In the genomic region with DNA sequence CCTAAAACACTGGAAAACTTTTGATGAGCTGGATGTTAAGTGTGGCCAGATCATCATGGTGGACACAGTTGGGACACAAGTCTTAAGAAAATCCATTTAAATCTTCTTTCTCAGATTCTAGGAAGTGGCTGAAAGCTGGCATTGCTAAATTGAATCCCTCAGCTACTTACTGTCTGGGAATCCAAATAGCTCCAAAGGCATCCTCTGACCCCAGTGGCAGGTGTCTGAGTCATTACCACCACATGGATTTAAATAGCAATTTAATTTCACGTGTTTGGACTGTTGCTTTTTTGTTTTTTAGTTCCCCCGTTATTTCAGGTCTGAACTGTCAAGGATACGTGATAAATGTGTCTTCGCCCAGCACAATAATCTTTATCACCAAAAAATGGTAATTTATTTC, we compare ENCODE assay signal across 32 cellular contexts. TPM values are rescaled to one million over a fixed set of nuclear protein-coding genes. Genes with fewer than 3 reads are reported as not detected.
"Had no signal": no experiment of that assay in that cellular context is flagged by ENCODE, and none has a peak within 500 bp of the region (broad histone marks: within the 10 kb centered on the region; RNA-seq: fewer than 3 reads in every experiment).

No MANE protein-coding gene starts in this region.

- ATAC-seq: naive thymus-derived CD8-positive, alpha-beta T cell; natural killer cell treated with Interleukin-12 subunit alpha and Interleukin-12 subunit beta and Interleukin-15 and Interleukin-18, amount 100 ng/mL, for 72 hours; pancreas; right cardiac atrium; right lobe of liver; stimulated activated memory B cell treated with anti-CD40 and anti-IgM and Interleukin-4, amounts not matched to agents 10 μg/mL and 1 μg/mL and 100 μg/mL, for 72 hours; stimulated activated naive CD8-positive, alpha-beta T cell treated with anti-CD3 and anti-CD28 coated beads, Interleukin-15, amount 100 ng/mL, for 72 hours; stimulated activated naive CD8-positive, alpha-beta T cell treated with anti-CD3 and anti-CD28 coated beads, Interleukin-15, Interleukin-2, amounts not matched to agents 100 U/mL and 50 U/mL, for 24 hours; upper lobe of right lung had no signal

- DNase-seq: naive thymus-derived CD8-positive, alpha-beta T cell; nephron progenitor cell; nucleus accumbens; pancreas; right cardiac atrium; right lobe of liver; sigmoid colon; spleen; stimulated activated CD4-positive, alpha-beta T cell treated with anti-CD3 and anti-CD28 coated beads, Interleukin-12 subunit alpha, Interleukin-12 subunit beta, amount 100 ng/mL, for 4 hours; stimulated activated CD4-positive, alpha-beta T cell treated with anti-CD3 and anti-CD28 coated beads, Interleukin-1b, Interleukin-23, amount 100 ng/mL, for 48 hours; stimulated activated CD4-positive, alpha-beta T cell treated with anti-CD3 and anti-CD28 coated beads, Interleukin-4, amount 100 ng/mL, for 1 hour; stimulated activated CD4-positive, alpha-beta T cell treated with anti-CD3 and anti-CD28 coated beads, Interleukin-4, amount 100 ng/mL, for 4 hours; stimulated activated CD8-positive, alpha-beta memory T cell treated with anti-CD3 and anti-CD28 coated beads, Interleukin-4, amount 100 ng/mL, for 48 hours; stimulated activated naive CD4-positive, alpha-beta T cell; stimulated activated naive CD8-positive, alpha-beta T cell treated with anti-CD3 and anti-CD28 coated beads, Interleukin-15, amount 100 ng/mL, for 72 hours; stimulated activated naive CD8-positive, alpha-beta T cell treated with anti-CD3 and anti-CD28 coated beads, Interleukin-15, Interleukin-2, amounts not matched to agents 100 U/mL and 50 U/mL, for 24 hours; substantia nigra; testis; tibial artery; transverse colon; upper lobe of right lung; uterus had no signal

RNA-seq across cellular contexts. Expression of a gene that starts 33.3 kb away (rescaled TPM):
- total RNA-seq: naive thymus-derived CD8-positive, alpha-beta T cell; natural killer cell treated with Interleukin-12 subunit alpha and Interleukin-12 subunit beta and Interleukin-15 and Interleukin-18, amount 100 ng/mL, for 72 hours; neural crest cell; omental fat pad; osteocyte; pancreas; posterior vena cava; pulmonary artery endothelial cell; right cardiac atrium; right lobe of liver; sigmoid colon; smooth muscle cell; spleen; suprapubic skin; transverse colon; upper lobe of right lung; urinary bladder; uterus had no signal
- polyA plus RNA-seq: naive thymus-derived CD8-positive, alpha-beta T cell; pancreas; right cardiac atrium; sigmoid colon; smooth muscle cell; spleen; urinary bladder had no signal
